In the genomic region with DNA sequence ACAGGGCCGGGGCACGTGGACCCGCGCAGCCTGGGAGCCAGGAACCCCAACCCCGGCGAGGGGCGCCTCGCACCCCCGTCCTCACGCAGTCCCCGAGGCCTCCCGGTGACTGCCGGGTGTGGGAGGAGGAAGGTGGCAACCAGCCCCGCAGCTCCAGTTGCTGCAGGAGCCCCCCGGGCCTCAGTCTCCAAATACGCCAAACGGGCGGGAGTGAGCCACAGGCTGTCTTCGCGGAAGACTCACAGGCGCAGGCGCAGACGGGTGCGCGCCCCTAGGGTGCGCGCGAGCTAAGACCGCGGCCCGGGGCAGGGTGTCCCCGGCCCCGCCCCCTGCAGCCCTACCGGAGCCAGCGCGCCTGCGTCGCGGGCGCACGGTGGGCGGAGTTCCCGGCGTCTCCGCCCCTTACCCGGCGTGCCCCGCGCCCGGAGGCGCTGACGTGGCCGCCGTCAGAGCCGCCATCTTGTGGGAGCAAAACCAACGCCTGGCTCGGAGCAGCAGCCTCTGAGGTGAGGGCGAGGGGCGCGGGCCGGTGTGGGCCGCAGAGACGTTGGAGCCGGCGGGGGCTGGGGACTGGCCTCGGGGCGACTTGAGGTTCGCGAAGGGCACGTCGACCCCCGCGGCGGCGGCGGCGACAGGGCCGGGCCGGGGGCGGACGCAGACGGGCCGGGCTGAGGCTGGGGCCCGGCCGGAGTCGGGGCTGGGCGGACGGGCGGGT, we compare ENCODE assay signal across 9 cellular contexts. TPM values are rescaled to one million over a fixed set of nuclear protein-coding genes. Genes with fewer than 3 reads are reported as not detected.
DNase-seq lines count a peak whose midpoint lies in the region; ATAC-seq, FAIRE-seq and TF ChIP-seq lines count a peak whose summit lies in the region.
"Had no signal": no experiment of that assay in that cellular context is flagged by ENCODE, and none has a peak within 500 bp of the region (broad histone marks: within the 10 kb centered on the region; RNA-seq: fewer than 3 reads in every experiment).

A gene (plus strand): TSS at position 449 of the 715 bp plus-strand sequence. CDS start 14,407 bp downstream, outside the sequence.

- peaks cover 43% of the 10 kb centered on the region for H3K4me1 Mint-ChIP-seq in activated CD4-positive, alpha-beta T cell treated with anti-CD3 and anti-CD28 coated beads for 36 hours

- ATAC-seq in HG03442 (IDR thresholded peaks at IDR 0.05; ENCODE audit: unreplicated experiment), result peak; percentile 69
- ATAC-seq in activated CD4-positive, alpha-beta T cell treated with anti-CD3 and anti-CD28 coated beads for 36 hours, result peak; percentile 86

- H3K27me3 ChIP-seq in layer of hippocampus (ENCODE audit: control insufficient read depth, insufficient read depth, low read length), result no peaks in the 10 kb centered on the region

- peak within 1 kb of the TSS; percentile 98 for H3K4me3 ChIP-seq in choroid plexus epithelial cell (ENCODE audit: low read depth, low read length)

- H3K4me3 Mint-ChIP-seq in activated CD4-positive, alpha-beta T cell treated with anti-CD3 and anti-CD28 coated beads for 36 hours, result peak within 1 kb of the TSS; percentile 92

- no peaks in the 10 kb centered on the region for H3K27me3 Mint-ChIP-seq in activated CD4-positive, alpha-beta T cell treated with anti-CD3 and anti-CD28 coated beads for 36 hours

- intact Hi-C loops in activated CD4-positive, alpha-beta T cell treated with anti-CD3 and anti-CD28 coated beads for 36 hours (cut with DNase I, micrococcal nuclease), result loop anchor here (1.0 to 5.0 kb wide), 17 partner anchors 21 to 1142 kb away; a partner anchor contains a TSS

- TF ChIP-seq CTCF in choroid plexus epithelial cell (conservative IDR thresholded peaks at IDR 0.05; ENCODE audit: low read depth, low read length), result no peak

- H3K27ac Mint-ChIP-seq in activated CD4-positive, alpha-beta T cell treated with anti-CD3 and anti-CD28 coated beads for 36 hours, result peak within 1 kb of the TSS; percentile 93

- FAIRE-seq in GM19239 (lab: Jason Lieb, UNC), result no peak
- FAIRE-seq: TTC549 had no signal

- CTCF ChIA-PET in activated CD4-positive, alpha-beta T cell treated with anti-CD3 and anti-CD28 coated beads for 36 hours (lab: Charles Lee), result interaction anchor here (0.6 to 1.6 kb wide), 5 partner anchors 10 to 375 kb away, joined by 3 to 5 read pairs (median 4); a partner anchor contains a TSS

- DNase-seq in Ammon's horn (ENCODE audit: low spot score) (peak; percentile 92), GM19239 (ENCODE audit: insufficient read length, low spot score) (peak; percentile 96), NCI-H524 (lab: John Stamatoyannopoulos, UW) (peak; percentile 69 to 90), choroid plexus epithelial cell (ENCODE audit: low read depth) (peak; percentile 96)
- peak; percentile 95 for DNase-seq in activated CD4-positive, alpha-beta T cell treated with anti-CD3 and anti-CD28 coated beads for 36 hours
- DNase-seq in stimulated activated CD4-positive, alpha-beta T cell treated with anti-CD3 and anti-CD28 coated beads, Interleukin-1b, Interleukin-23, amount 100 ng/mL, for 24 hours (ENCODE audit: low read depth in 4 of 4, low spot score in 1 of 4), result peak; percentile 77 to 86 (median 82)

- H3K9me3 Mint-ChIP-seq in activated CD4-positive, alpha-beta T cell treated with anti-CD3 and anti-CD28 coated beads for 36 hours (ENCODE audit: low read depth), result no peaks in the 10 kb centered on the region

- peak within 1 kb of the TSS; percentile 94 for H3K27ac ChIP-seq in layer of hippocampus (ENCODE audit: low read depth, low read length)

- peaks cover 38% of the 10 kb centered on the region for H3K36me3 Mint-ChIP-seq in activated CD4-positive, alpha-beta T cell treated with anti-CD3 and anti-CD28 coated beads for 36 hours (ENCODE audit: low read depth)

- POLR2A ChIA-PET in activated CD4-positive, alpha-beta T cell treated with anti-CD3 and anti-CD28 coated beads for 36 hours (lab: Charles Lee), result interaction anchor here (0.7 to 1.6 kb wide), 5 partner anchors 15 to 376 kb away, joined by 3 to 5 read pairs (median 3); no protein-coding TSS in a partner anchor

RNA-seq across cellular contexts. Expression of the gene that starts here (rescaled TPM):
- total RNA-seq in activated CD4-positive, alpha-beta T cell treated with anti-CD3 and anti-CD28 coated beads for 36 hours, result 100 to 1,000 TPM; 325 to 337 TPM

Comparison
In these comparisons a context has a peak if more than half of its experiments do, and no peak if none do; other contexts are left out.
1. Peak in every context shown above with its lines: DNase-seq, ATAC-seq, H3K4me3 ChIP-seq and H3K27ac ChIP-seq.